In the genomic region with DNA sequence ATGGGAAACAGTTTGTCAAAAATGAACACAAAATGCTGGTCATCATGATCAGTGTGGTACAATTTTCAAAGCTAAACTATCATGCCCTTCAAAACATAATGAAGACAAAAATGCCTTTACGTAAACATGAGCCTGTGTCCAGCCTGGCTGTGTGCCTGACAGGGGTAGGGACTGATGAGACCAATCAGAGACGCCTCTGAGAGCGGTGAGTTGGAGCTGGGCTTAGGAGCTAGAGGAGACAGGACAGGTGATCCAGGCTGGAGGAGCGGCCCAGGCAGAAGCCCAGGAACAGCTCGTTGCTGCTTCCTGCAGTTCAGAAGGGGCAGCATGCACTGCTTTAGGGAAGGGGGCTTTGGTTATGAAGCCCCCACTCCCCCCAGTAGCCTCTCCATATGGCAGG, we compare ENCODE assay signal across 22 cellular contexts.
"Had no signal": no experiment of that assay in that cellular context is flagged by ENCODE, and none has a peak within 500 bp of the region (broad histone marks: within the 10 kb centered on the region; RNA-seq: fewer than 3 reads in every experiment).

No MANE protein-coding gene starts in this region.

- H3K27me3 Mint-ChIP-seq: progenitor cell of endocrine pancreas had no signal

- H3K4me1 Mint-ChIP-seq: immature natural killer cell, memory B cell, natural killer cell had no signal

- H3K4me3 ChIP-seq: esophagus squamous epithelium, left ventricle myocardium inferior, lower lobe of right lung, pancreas, stomach, upper lobe of right lung, vagina had no signal

- H3K9me3 Mint-ChIP-seq: dendritic cell treated with granulocyte-macrophage colony-stimulating factor and Interleukin-4, amounts not matched to agents 40 ng/mL and 50 ng/mL, for 4 days; effector memory CD8-positive, alpha-beta T cell; immature natural killer cell; memory B cell; mesothelial cell of epicardium; natural killer cell; neural crest cell had no signal

- H3K36me3 Mint-ChIP-seq: immature natural killer cell, memory B cell, natural killer cell had no signal

- H3K27ac ChIP-seq: epithelial cell of prostate, left ventricle myocardium inferior, lower lobe of right lung, pancreas, upper lobe of right lung, vagina had no signal

- H3K27me3 ChIP-seq: esophagus squamous epithelium, pancreas, stomach, upper lobe of right lung, vagina had no signal

- DNase-seq: effector memory CD8-positive, alpha-beta T cell; esophagus squamous epithelium; foreskin fibroblast; immature natural killer cell; left ventricle myocardium inferior; lower lobe of right lung; natural killer cell; nucleus accumbens; pancreas; right cardiac atrium; small intestine; stimulated activated CD4-positive, alpha-beta T cell treated with anti-CD3 and anti-CD28 coated beads, Interleukin-12 subunit alpha, Interleukin-12 subunit beta, amount 100 ng/mL, for 4 hours; stimulated activated naive CD4-positive, alpha-beta T cell; stomach; upper lobe of right lung had no signal

- H3K9me3 ChIP-seq: esophagus squamous epithelium, left ventricle myocardium inferior, lower lobe of right lung, pancreas, stomach, upper lobe of right lung, vagina had no signal

- H3K4me3 Mint-ChIP-seq: dendritic cell treated with granulocyte-macrophage colony-stimulating factor and Interleukin-4, amounts not matched to agents 40 ng/mL and 50 ng/mL, for 4 days; effector memory CD8-positive, alpha-beta T cell; immature natural killer cell; memory B cell; mesothelial cell of epicardium; natural killer cell; neural crest cell had no signal

- H3K36me3 ChIP-seq: lower lobe of right lung, vagina had no signal

- ATAC-seq: effector memory CD8-positive, alpha-beta T cell; lower lobe of right lung; natural killer cell; pancreas; right cardiac atrium; upper lobe of right lung had no signal

- H3K27ac Mint-ChIP-seq: dendritic cell treated with granulocyte-macrophage colony-stimulating factor and Interleukin-4, amounts not matched to agents 40 ng/mL and 50 ng/mL, for 4 days; effector memory CD8-positive, alpha-beta T cell; immature natural killer cell; memory B cell; mesothelial cell of epicardium; natural killer cell; progenitor cell of endocrine pancreas had no signal
